Comparison of ENCODE assay signal across 9 cellular contexts in genomic region chr1:226181996-226182714, GRCh38. TPM values are rescaled to one million over a fixed set of nuclear protein-coding genes. Genes with fewer than 3 reads are reported as not detected.
DNase-seq lines count a peak whose midpoint lies in the region; ATAC-seq and TF ChIP-seq lines count a peak whose summit lies in the region.
"Had no signal": no experiment of that assay in that cellular context is flagged by ENCODE, and none has a peak within 500 bp of the region (broad histone marks: within the 10 kb centered on the region; RNA-seq: fewer than 3 reads in every experiment).

No MANE protein-coding gene starts in this region.

- no peaks in the 10 kb centered on the region for H3K9me3 ChIP-seq in Caco-2
- no peaks in the 10 kb centered on the region for H3K9me3 ChIP-seq in testis

- no peaks in the 10 kb centered on the region for H3K36me3 ChIP-seq in Caco-2 (ENCODE audit: control insufficient read depth, insufficient read depth, low read length)
- H3K36me3 ChIP-seq in testis (ENCODE audit: low read depth, missing control alignments) = no peaks in the 10 kb centered on the region

- POLR2A ChIA-PET in Caco-2 (lab: Charles Lee) = no interaction called here

- no TSS peak for BruUV-seq in Caco-2 (replicated peaks; lab: Mats Ljungman, UMichigan)

- DNase-seq in Caco-2 = peak in 1 of 2 experiments; percentile 31
- no peak for DNase-seq in LNCaP clone FGC (ENCODE audit: low read depth)
- DNase-seq in activated naive CD8-positive, alpha-beta T cell treated with anti-CD3 and anti-CD28 coated beads, Interleukin-2, amount 50 U/mL, for 24 hours = no peak
- DNase-seq in hepatic stellate cell (ENCODE audit: low spot score) = peak; percentile 38
- DNase-seq in testis = peak; percentile 76
- DNase-seq in midbrain (lab: John Stamatoyannopoulos, UW) = no peak

- H3K4me3 ChIP-seq in Caco-2 (ENCODE audit: low read depth, low read length) (no peak overlapping the region), LNCaP clone FGC (ENCODE audit: low read depth, low read length) (no peak overlapping the region), testis (no peak overlapping the region)

- H3K27me3 Mint-ChIP-seq in Caco-2 (ENCODE audit: insufficient read depth, unreplicated experiment) = no peaks in the 10 kb centered on the region
- H3K27me3 Mint-ChIP-seq in activated naive CD8-positive, alpha-beta T cell treated with anti-CD3 and anti-CD28 coated beads, Interleukin-2, amount 50 U/mL, for 24 hours = no peaks in the 10 kb centered on the region

- TF ChIP-seq POLR2A in testis (IDR thresholded peaks at IDR 0.05) = no peak

- CTCF ChIA-PET in Caco-2 (lab: Charles Lee) = interaction anchor here (0.6 to 1.5 kb wide), 2 partner anchors 15 to 57 kb away, joined by 3 to 5 read pairs; no protein-coding TSS in a partner anchor

- no peaks in the 10 kb centered on the region for H3K9me3 Mint-ChIP-seq in Caco-2 (ENCODE audit: unreplicated experiment)
- H3K9me3 Mint-ChIP-seq in activated naive CD8-positive, alpha-beta T cell treated with anti-CD3 and anti-CD28 coated beads, Interleukin-2, amount 50 U/mL, for 24 hours = no peaks in the 10 kb centered on the region

- H3K4me3 Mint-ChIP-seq in Caco-2 (ENCODE audit: unreplicated experiment) = no peak overlapping the region
- H3K4me3 Mint-ChIP-seq in activated naive CD8-positive, alpha-beta T cell treated with anti-CD3 and anti-CD28 coated beads, Interleukin-2, amount 50 U/mL, for 24 hours = no peak overlapping the region

- H3K27me3 ChIP-seq in Caco-2 (replicated peaks; ENCODE audit: control insufficient read depth, insufficient read depth, low read length) = no peaks in the 10 kb centered on the region
- no peaks in the 10 kb centered on the region for H3K27me3 ChIP-seq in testis

- H3K4me1 Mint-ChIP-seq in Caco-2 (ENCODE audit: low read depth, unreplicated experiment) = peaks cover 4% of the 10 kb centered on the region
- peaks cover 64% of the 10 kb centered on the region for H3K4me1 Mint-ChIP-seq in activated naive CD8-positive, alpha-beta T cell treated with anti-CD3 and anti-CD28 coated beads, Interleukin-2, amount 50 U/mL, for 24 hours

- no peak overlapping the region for H3K27ac ChIP-seq in testis

- H3K27ac Mint-ChIP-seq in Caco-2 (ENCODE audit: unreplicated experiment) = no peak overlapping the region
- H3K27ac Mint-ChIP-seq in activated naive CD8-positive, alpha-beta T cell treated with anti-CD3 and anti-CD28 coated beads, Interleukin-2, amount 50 U/mL, for 24 hours = peak overlapping the region; percentile 2

- peaks cover 41% of the 10 kb centered on the region for H3K36me3 Mint-ChIP-seq in Caco-2 (ENCODE audit: insufficient read depth, unreplicated experiment)
- peaks cover 23% of the 10 kb centered on the region for H3K36me3 Mint-ChIP-seq in activated naive CD8-positive, alpha-beta T cell treated with anti-CD3 and anti-CD28 coated beads, Interleukin-2, amount 50 U/mL, for 24 hours (ENCODE audit: low read depth)

- H3K4me1 ChIP-seq in Caco-2 (peaks cover 16% of the 10 kb centered on the region), testis (peaks cover 30% of the 10 kb centered on the region)

- intact Hi-C loops in Caco-2 (cut with micrococcal nuclease; ENCODE audit: unreplicated experiment) = loop anchor here (10.0 kb wide), 1 partner anchor 117 kb away; the partner anchor contains the start of gene H3-3A
- intact Hi-C loops in testis (cut with DNase I; ENCODE audit: low total_unique reads) = no loop called here

- WGBS in testis, 2 donors = 72 to 77% methylated on average over 14 of the region's 14 CpGs

- TF ChIP-seq CTCF in Caco-2 (IDR thresholded peaks at IDR 0.05; ENCODE audit: insufficient read depth in 1 of 2, low read depth in 1 of 2, low read length in 1 of 2, severe bottlenecking in 1 of 2, unreplicated experiment in 1 of 2) = peak; percentile 33 to 34
- TF ChIP-seq CTCF in LNCaP clone FGC (IDR thresholded peaks at IDR 0.05; ENCODE audit: control insufficient read depth, extremely low read depth, insufficient read depth) = peak; percentile 38
- peak in 1 of 3 experiments; percentile 28 for TF ChIP-seq CTCF in testis (IDR thresholded peaks at IDR 0.05)

- no peak for ATAC-seq in activated naive CD8-positive, alpha-beta T cell treated with anti-CD3 and anti-CD28 coated beads, Interleukin-2, amount 50 U/mL, for 24 hours
- ATAC-seq in HG03196 (IDR thresholded peaks at IDR 0.05; ENCODE audit: unreplicated experiment) (no peak), HG03108 (IDR thresholded peaks at IDR 0.05; ENCODE audit: unreplicated experiment) (no peak)

RNA-seq across cellular contexts. Expression of gene ACBD3, which starts 4.4 kb away (rescaled TPM):
- total RNA-seq in Caco-2 (2022) = 38.5 and 41.7 TPM in 2 replicates
- 10 to 100 TPM; 50.6 to 57.9 TPM for total RNA-seq in testis
- 32.9 TPM for polyA plus RNA-seq in testis (ENCODE audit: insufficient read depth, low read depth, low replicate concordance)

RNA-seq across cellular contexts. Expression of gene MIXL1, which starts 41.3 kb away (rescaled TPM):
- total RNA-seq in Caco-2 (2022) (not detected in 2 replicates), testis (under 1 TPM; 0.39 to 0.68 TPM)
- 0.66 TPM for polyA plus RNA-seq in testis (ENCODE audit: insufficient read depth, low read depth, low replicate concordance)
- polyA plus RNA-seq: neural cell had no signal

Comparison
In these comparisons a context has a peak if more than half of its experiments do, and no peak if none do; other contexts are left out.
1. DNase-seq: peak in hepatic stellate cell (single experiment) and testis (single experiment); none in LNCaP clone FGC (single experiment), activated naive CD8-positive, alpha-beta T cell treated with anti-CD3 and anti-CD28 coated beads, Interleukin-2, amount 50 U/mL, for 24 hours (single experiment) and midbrain (single experiment).